Comparison of ENCODE assay signal across 22 cellular contexts in the genomic region with DNA sequence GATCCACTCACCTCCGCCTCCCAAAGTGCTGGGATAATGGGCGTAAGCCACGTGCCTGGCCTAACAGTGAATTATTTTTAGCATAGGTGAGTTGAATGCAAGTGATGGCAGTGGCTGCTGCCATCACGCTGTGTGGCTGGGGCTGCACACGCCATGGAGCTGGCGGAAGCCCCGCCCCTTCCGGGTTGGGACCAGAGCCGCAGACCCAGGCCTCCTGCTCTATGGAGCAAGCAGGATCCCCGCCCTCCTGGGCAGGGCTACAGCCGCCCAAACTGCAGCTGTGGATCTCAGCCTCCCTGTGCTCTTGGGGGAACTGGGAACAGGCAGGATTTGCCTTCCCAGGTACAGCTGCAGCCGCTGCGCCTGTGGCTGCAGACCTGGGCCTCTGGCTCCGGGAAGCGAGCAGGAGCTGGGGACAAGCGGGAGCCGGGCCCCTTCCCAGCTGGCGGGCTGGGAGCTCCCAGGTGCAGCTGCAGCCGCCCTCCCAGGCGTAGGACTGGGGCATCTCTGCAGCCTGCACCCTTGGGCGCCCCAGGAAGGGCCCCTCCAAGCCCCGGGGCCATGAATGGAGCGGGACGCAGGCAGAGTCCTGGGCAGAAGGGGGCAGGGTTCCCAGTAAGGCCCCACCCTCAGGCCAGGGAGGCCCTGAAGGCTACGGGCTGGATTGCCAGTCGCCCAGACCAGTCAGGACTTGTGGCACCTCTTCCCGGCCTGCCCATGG. TPM values are rescaled to one million over a fixed set of nuclear protein-coding genes. Genes with fewer than 3 reads are reported as not detected.
DNase-seq lines count a peak whose midpoint lies in the region; ATAC-seq, FAIRE-seq and TF ChIP-seq lines count a peak whose summit lies in the region.
"Had no signal": no experiment of that assay in that cellular context is flagged by ENCODE, and none has a peak within 500 bp of the region (broad histone marks: within the 10 kb centered on the region; RNA-seq: fewer than 3 reads in every experiment).

No MANE protein-coding gene starts in this region.

- no peaks in the 10 kb centered on the region for H3K27me3 Mint-ChIP-seq in nephron progenitor cell (ENCODE audit: low read depth, poor library complexity)
- H3K27me3 Mint-ChIP-seq: memory B cell had no signal

- H3K4me1 ChIP-seq in BE2C, result no peaks in the 10 kb centered on the region
- no peaks in the 10 kb centered on the region for H3K4me1 ChIP-seq in HUES64 (ENCODE audit: insufficient read depth, low read length)
- no peaks in the 10 kb centered on the region for H3K4me1 ChIP-seq in hepatocyte (ENCODE audit: insufficient read depth)
- H3K4me1 ChIP-seq: stomach, uterus had no signal

- no peaks in the 10 kb centered on the region for H3K9me2 ChIP-seq in hepatocyte (replicated peaks; ENCODE audit: insufficient read depth)

- H3K36me3 ChIP-seq in BE2C (peaks cover 3% of the 10 kb centered on the region; the same call in 1 of the 2 replicates), HUES64 (ENCODE audit: insufficient read depth, low read length) (no peaks in the 10 kb centered on the region; the same call in 1 of the 2 replicates), hepatocyte (replicated peaks; ENCODE audit: insufficient read depth, low read depth) (no peaks in the 10 kb centered on the region)
- H3K36me3 ChIP-seq: uterus had no signal

- peaks cover 31% of the 10 kb centered on the region for H3K36me3 Mint-ChIP-seq in nephron progenitor cell (ENCODE audit: low read depth)

- H3K9me3 ChIP-seq in BE2C (no peaks in the 10 kb centered on the region), HUES64 (ENCODE audit: insufficient read depth, low read depth, low read length) (0 out of 2 replicates have a peak, but pooled peaks cover 2% of the 10 kb centered on the region), hepatocyte (ENCODE audit: low read depth) (no peaks in the 10 kb centered on the region)
- H3K9me3 ChIP-seq: stomach, uterus had no signal

- peaks cover 10% of the 10 kb centered on the region for H3K4me1 Mint-ChIP-seq in nephron progenitor cell
- H3K4me1 Mint-ChIP-seq: memory B cell had no signal

- H3K4me2 ChIP-seq in hepatocyte, result peak overlapping the region; percentile 90

- in situ Hi-C loops in GM13976 (cut with MboI; ENCODE audit: low sequenced_read_pairs, unreplicated experiment), result no loop called here

- TF ChIP-seq CTCF in BE2C (IDR thresholded peaks at IDR 0.05; ENCODE audit: low read depth, low read length) (no peak), hepatocyte (IDR thresholded peaks at IDR 0.05; ENCODE audit: poor library complexity) (no peak), nephron progenitor cell (IDR thresholded peaks at IDR 0.05) (no peak), D721Med (IDR thresholded peaks at IDR 0.05; ENCODE audit: insufficient read depth, missing control alignments) (no peak), GM13976 (IDR thresholded peaks at IDR 0.05; ENCODE audit: borderline replicate concordance, control extremely low read depth, extremely low read depth, insufficient read depth, missing control alignments) (no peak)

- H3K27ac ChIP-seq in HUES64 (ENCODE audit: low read depth, low read length) (0 out of 2 replicates have a peak overlapping the region, but pooled peaks have one; percentile 29), hepatocyte (peak overlapping the region; percentile 84)
- H3K27ac ChIP-seq: stomach, uterus had no signal

- DNase-seq in BE2C (peak; percentile 88), hepatocyte (ENCODE audit: low spot score) (peak; percentile 95), nephron progenitor cell (peak; percentile 86), KG1 (lab: John Stamatoyannopoulos, UW) (no peak), D721Med (ENCODE audit: insufficient read length, low spot score) (no peak), GM13976 (ENCODE audit: low spot score) (no peak)
- DNase-seq: activated CD8-positive, alpha-beta memory T cell treated with anti-CD3 and anti-CD28 coated beads, Interleukin-2, amount 50 U/mL, for 4 hours; activated gamma-delta T cell treated with Interleukin-2 at 50 U/mL for 16 hours; anterior cingulate cortex; EL; foreskin fibroblast; KBM-7; kidney glomerular epithelial cell; NCI-H1048; NCI-H524 treated with DMSO at 0.1 percent for 48 hours; stomach; uterus had no signal

- no peaks in the 10 kb centered on the region for H3K27me3 ChIP-seq in BE2C
- no peaks in the 10 kb centered on the region for H3K27me3 ChIP-seq in HUES64 (ENCODE audit: insufficient read depth, low read length)
- no peaks in the 10 kb centered on the region for H3K27me3 ChIP-seq in hepatocyte
- H3K27me3 ChIP-seq: stomach, uterus had no signal

- WGBS in HUES64, result 79% methylated on average over 27 of the region's 27 CpGs
- 14% methylated on average over 25 of the region's 27 CpGs for WGBS in hepatocyte (ENCODE audit: low lambda C conversion rate, missing lambda C conversion rate)

- no peaks in the 10 kb centered on the region for H4K20me1 ChIP-seq in hepatocyte (ENCODE audit: insufficient read depth, poor library complexity, severe bottlenecking)

- no peak for ATAC-seq in GM21367 (IDR thresholded peaks at IDR 0.05; ENCODE audit: unreplicated experiment)
- ATAC-seq: sciatic nerve had no signal

- H3K4me3 ChIP-seq in BE2C (ENCODE audit: low read depth, low read length), result peak overlapping the region; percentile 57
- H3K4me3 ChIP-seq in HUES64 (ENCODE audit: low read length), result peak overlapping the region; percentile 34
- peak overlapping the region; percentile 51 for H3K4me3 ChIP-seq in hepatocyte
- H3K4me3 ChIP-seq: stomach, uterus had no signal

- H3K9me3 Mint-ChIP-seq in nephron progenitor cell, result peaks cover 7% of the 10 kb centered on the region
- H3K9me3 Mint-ChIP-seq: memory B cell had no signal

- H2AFZ ChIP-seq in hepatocyte, result peak overlapping the region; percentile 93

- H3K79me2 ChIP-seq in hepatocyte, result no peaks in the 10 kb centered on the region

- H3K4me3 Mint-ChIP-seq in nephron progenitor cell, result peak overlapping the region; percentile 81
- H3K4me3 Mint-ChIP-seq: memory B cell had no signal

- no peak for FAIRE-seq in D721Med (lab: Jason Lieb, UNC)

- 0 out of 2 replicates have a peak overlapping the region, but pooled peaks have one; percentile 50 for H3K9ac ChIP-seq in HUES64 (ENCODE audit: low read depth, low read length)

- no peak overlapping the region for H3K27ac Mint-ChIP-seq in nephron progenitor cell
- H3K27ac Mint-ChIP-seq: memory B cell had no signal

RNA-seq across cellular contexts. Expression of a gene that starts 30.9 kb away (rescaled TPM):
- 0.20 TPM for polyA plus RNA-seq in BE2C (2012; ENCODE audit: insufficient read depth, insufficient read length, low read depth)
- 0.10 TPM for polyA plus RNA-seq in HUES64 (2013, experiment 1 of 2)
- polyA plus RNA-seq in HUES64 (2013, experiment 2 of 2), result not detected
- total RNA-seq in hepatocyte, result not detected in 2 replicates
- polyA plus RNA-seq in hepatocyte, result 0.15 TPM in 1 of 2 replicates, not detected in the other
- total RNA-seq: SK-MEL-5 had no signal

Comparison
In these comparisons a context has a peak if more than half of its experiments do, and no peak if none do; other contexts are left out.
1. DNase-seq: peak in BE2C (single experiment), hepatocyte (single experiment) and nephron progenitor cell (single experiment); none in KG1 (single experiment), D721Med (single experiment) and GM13976 (single experiment).
2. Peak in every context shown above with its lines, with median percentiles within 50 percentile points of each other: H3K4me3 ChIP-seq.